9 cellular contexts compared by ENCODE assay signal in genomic region chr11:77820565-77821348, GRCh38. TPM values are rescaled to one million over a fixed set of nuclear protein-coding genes. Genes with fewer than 3 reads are reported as not detected.
A peak's percentile ranks its signal among the peaks of the same experiment; 100 is the strongest.
DNase-seq lines count a peak whose midpoint lies in the region; ATAC-seq, FAIRE-seq and TF ChIP-seq lines count a peak whose summit lies in the region.
"Had no signal": no experiment of that assay in that cellular context is flagged by ENCODE, and none has a peak within 500 bp of the region (broad histone marks: within the 10 kb centered on the region; RNA-seq: fewer than 3 reads in every experiment).

Gene AAMDC (plus strand): TSS chr11:77821144. CDS start chr11:77842497, 21,353 bp downstream.
Gene RSF1 (minus strand): TSS chr11:77820722. CDS start chr11:77820714, 8 bp downstream.

- H3K27me3 ChIP-seq in keratinocyte (ENCODE audit: control insufficient read depth, extremely low read depth, insufficient read depth, low read length), result no peaks in the 10 kb centered on the region

- H3K4me3 Mint-ChIP-seq in central memory CD8-positive, alpha-beta T cell, result peak within 1 kb of the TSS; percentile 95

- no peaks in the 10 kb centered on the region for H3K9me1 ChIP-seq in keratinocyte (ENCODE audit: control insufficient read depth, extremely low read depth, insufficient read depth, low read length)

- peak; percentile 82 for ATAC-seq in HG03196 (IDR thresholded peaks at IDR 0.05; ENCODE audit: unreplicated experiment)
- ATAC-seq in central memory CD8-positive, alpha-beta T cell (replicated peaks; ENCODE audit: extremely low read depth, poor library complexity, severe bottlenecking), result peak; percentile 89

- no peaks in the 10 kb centered on the region for H3K36me3 ChIP-seq in keratinocyte (ENCODE audit: control insufficient read depth in 2 of 2, extremely low read depth in 1 of 2, insufficient read depth in 2 of 2, low read length in 2 of 2)

- H3K9me3 Mint-ChIP-seq in central memory CD8-positive, alpha-beta T cell, result no peaks in the 10 kb centered on the region

- peak within 1 kb of the TSS; percentile 78 for H3K27ac ChIP-seq in keratinocyte (ENCODE audit: control insufficient read depth, insufficient read depth, low read length)

- dilution Hi-C loops in keratinocyte (cut with MboI; ENCODE audit: extremely low pct_ligation_motif_present, low sequenced_read_pairs), result no loop called here

- peak within 1 kb of the TSS; percentile 88 for H3K9ac ChIP-seq in keratinocyte (ENCODE audit: control insufficient read depth, extremely low read depth, insufficient read depth, low read length)

- TF ChIP-seq CTCF in AG09319 (IDR thresholded peaks at IDR 0.05; ENCODE audit: low read depth, low read length) (peak; percentile 82), keratinocyte (optimal IDR thresholded peaks at IDR 0.05 in 1 of 3, IDR thresholded peaks at IDR 0.05 in 1 of 3, conservative IDR thresholded peaks at IDR 0.05 in 1 of 3; ENCODE audit: extremely low read depth in 1 of 3, insufficient read depth in 2 of 3, low read length in 3 of 3) (peak; percentile 57 to 90 (median 84))

- peak within 1 kb of the TSS; percentile 98 for H3K4me2 ChIP-seq in keratinocyte (ENCODE audit: control insufficient read depth, extremely low read depth, insufficient read depth, low read depth, low read length)

- in situ Hi-C loops in GM18951 (cut with MboI; ENCODE audit: low sequenced_read_pairs, unreplicated experiment), result no loop called here

- H3K79me2 ChIP-seq in keratinocyte (ENCODE audit: control insufficient read depth, insufficient read depth, low read length), result peaks cover 43% of the 10 kb centered on the region

- TF ChIP-seq POLR2A in GM18951 (IDR thresholded peaks at IDR 0.05; ENCODE audit: extremely low read depth, insufficient read depth, insufficient read length), result peak; percentile 63

- peaks cover 3% of the 10 kb centered on the region for H4K20me1 ChIP-seq in keratinocyte (ENCODE audit: control insufficient read depth, extremely low read depth, insufficient read depth, low read length)

- no peaks in the 10 kb centered on the region for H3K9me3 ChIP-seq in keratinocyte (ENCODE audit: control insufficient read depth, low read depth, low read length)

- H3K4me1 ChIP-seq in keratinocyte (ENCODE audit: control insufficient read depth, extremely low read depth, insufficient read depth, low read length), result peaks cover 11% of the 10 kb centered on the region

- H2AFZ ChIP-seq in keratinocyte (ENCODE audit: control insufficient read depth, low read length), result peak within 1 kb of the TSS; percentile 99

- H3K4me3 ChIP-seq in keratinocyte (ENCODE audit: control insufficient read depth in 2 of 3, extremely low read depth in 1 of 3, insufficient read depth in 2 of 3, low read depth in 1 of 3, low read length in 3 of 3), result peak within 1 kb of the TSS; percentile 89 to 100 (median 97)

- no peak for FAIRE-seq in keratinocyte (lab: Jason Lieb, UNC)
- FAIRE-seq: endometrium had no signal

- H3K4me1 Mint-ChIP-seq in central memory CD8-positive, alpha-beta T cell, result peaks cover 48% of the 10 kb centered on the region

- peak within 1 kb of the TSS; percentile 85 for H3K27ac Mint-ChIP-seq in central memory CD8-positive, alpha-beta T cell (ENCODE audit: low read depth)

- DNase-seq in AG09319 (ENCODE audit: extremely low read depth, low read depth), result peak; percentile 98
- peak; percentile 99 for DNase-seq in NCI-H226
- DNase-seq in activated CD4-positive, CD25-positive, alpha-beta regulatory T cell (lab: John Stamatoyannopoulos, UW), result peak; percentile 94 to 99 (median 96)
- peak; percentile 86 to 95 for DNase-seq in central memory CD8-positive, alpha-beta T cell (ENCODE audit: low spot score in 2 of 2)
- peak; percentile 76 for DNase-seq in keratinocyte (ENCODE audit: low read depth, low spot score)
- peak; percentile 91 to 95 for DNase-seq in stimulated activated CD4-positive, alpha-beta T cell treated with anti-CD3 and anti-CD28 coated beads, Interleukin-15, amount 100 ng/mL, for 1 hour (ENCODE audit: low read depth in 1 of 2, low spot score in 1 of 2)

- no peaks in the 10 kb centered on the region for H3K27me3 Mint-ChIP-seq in central memory CD8-positive, alpha-beta T cell

- H3K36me3 Mint-ChIP-seq in central memory CD8-positive, alpha-beta T cell (ENCODE audit: insufficient read depth), result peaks cover 7% of the 10 kb centered on the region

RNA-seq across cellular contexts. Expression of gene AAMDC, which starts in this region (rescaled TPM):
- polyA plus RNA-seq in keratinocyte, result 15.8 to 22.4 TPM (median 22.0 TPM) in 3 replicates
- 7.9 TPM for polyA plus RNA-seq in keratinocyte (2011; ENCODE audit: low read depth)
- 21.7 and 24.8 TPM in 2 replicates for polyA plus RNA-seq in keratinocyte (2011; cell fraction: cytosol; rRNA removed)
- 9.4 and 11.9 TPM in 2 replicates for polyA plus RNA-seq in keratinocyte (2011; cell fraction: nucleus; rRNA removed)
- polyA plus RNA-seq in keratinocyte (2012; ENCODE audit: low replicate concordance), result 11.1 and 42.1 TPM in 2 replicates
- polyA minus RNA-seq in keratinocyte, result 2.4 to 9.8 TPM (median 4.7 TPM) in 3 replicates
- 4.4 TPM for polyA minus RNA-seq in keratinocyte (2011; cell fraction: cytosol; rRNA and poly(A)+ RNA removed)
- 5.3 and 5.4 TPM in 2 replicates for polyA minus RNA-seq in keratinocyte (2011; cell fraction: nucleus; rRNA and poly(A)+ RNA removed)

RNA-seq across cellular contexts. Expression of gene RSF1, which starts in this region (rescaled TPM):
- polyA plus RNA-seq in keratinocyte, result 8.8 to 20.9 TPM (median 17.5 TPM) in 3 replicates
- 193 TPM for polyA plus RNA-seq in keratinocyte (2011; ENCODE audit: low read depth)
- polyA plus RNA-seq in keratinocyte (2011; cell fraction: cytosol; rRNA removed), result 15.4 and 17.7 TPM in 2 replicates
- polyA plus RNA-seq in keratinocyte (2011; cell fraction: nucleus; rRNA removed), result 39.5 and 51.3 TPM in 2 replicates
- polyA plus RNA-seq in keratinocyte (2012; ENCODE audit: low replicate concordance), result 31.1 and 40.9 TPM in 2 replicates
- 5.1 to 17.9 TPM (median 10.9 TPM) in 3 replicates for polyA minus RNA-seq in keratinocyte
- polyA minus RNA-seq in keratinocyte (2011; cell fraction: cytosol; rRNA and poly(A)+ RNA removed), result 20.5 TPM
- polyA minus RNA-seq in keratinocyte (2011; cell fraction: nucleus; rRNA and poly(A)+ RNA removed), result 13.3 and 39.8 TPM in 2 replicates

Comparison
In these comparisons a context has a peak if more than half of its experiments do, and no peak if none do; other contexts are left out.
1. Peak in every context shown above with its lines: DNase-seq, ATAC-seq, H3K4me3 ChIP-seq and H3K27ac ChIP-seq.